Comparison of ENCODE assay signal across 13 cellular contexts in the genomic region with DNA sequence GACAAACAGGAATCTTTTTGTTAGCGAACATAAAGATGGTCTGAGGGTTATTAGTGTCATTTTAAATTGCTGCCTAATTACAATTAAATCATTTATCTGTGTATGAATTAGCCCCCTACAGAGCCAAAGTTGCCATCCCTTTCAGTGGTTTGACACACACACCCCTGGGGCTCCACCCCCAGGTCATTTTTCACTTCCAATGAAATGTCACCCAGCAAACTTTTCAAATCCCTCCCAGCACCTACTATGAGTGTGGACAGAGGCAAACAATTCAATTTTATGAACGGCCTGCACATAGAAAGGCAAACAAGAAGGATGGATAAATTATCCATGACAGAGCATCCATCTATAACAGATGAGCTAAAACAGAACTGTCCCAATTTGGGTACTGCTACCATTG. TPM values are rescaled to one million over a fixed set of nuclear protein-coding genes. Genes with fewer than 3 reads are reported as not detected.
DNase-seq lines count a peak whose midpoint lies in the region; ATAC-seq and TF ChIP-seq lines count a peak whose summit lies in the region.
"Had no signal": no experiment of that assay in that cellular context is flagged by ENCODE, and none has a peak within 500 bp of the region (broad histone marks: within the 10 kb centered on the region; RNA-seq: fewer than 3 reads in every experiment).

No MANE protein-coding gene starts in this region.

- H3K36me3 Mint-ChIP-seq in nephron progenitor cell (ENCODE audit: low read depth) = peaks cover 15% of the 10 kb centered on the region
- H3K36me3 Mint-ChIP-seq: stimulated activated effector memory CD8-positive, alpha-beta T cell treated with anti-CD3 and anti-CD28 coated beads, Interleukin-12 subunit alpha, Interleukin-12 subunit beta, amount 100 ng/mL, for 72 hours had no signal

- peaks cover 14% of the 10 kb centered on the region for H3K27me3 ChIP-seq in DND-41 (ENCODE audit: insufficient read depth, low read length, poor library complexity)
- no peaks in the 10 kb centered on the region for H3K27me3 ChIP-seq in HUES64 (ENCODE audit: insufficient read depth, low read length)
- no peaks in the 10 kb centered on the region for H3K27me3 ChIP-seq in dorsolateral prefrontal cortex

- DNase-seq in DND-41 = no peak
- no peak for DNase-seq in dorsolateral prefrontal cortex
- DNase-seq in nephron progenitor cell = no peak
- DNase-seq in GM19238 (ENCODE audit: insufficient read length, low spot score) = no peak
- DNase-seq in CD1c-positive myeloid dendritic cell (ENCODE audit: extremely low spot score) = no peak
- DNase-seq in NCI-H2081 treated with DMSO at 0.1 percent for 48 hours (lab: John Stamatoyannopoulos, UW) = no peak
- DNase-seq: COR-L47, islet precursor cell had no signal

- H3K36me3 ChIP-seq in DND-41 (ENCODE audit: insufficient read depth, low read length) (no peaks in the 10 kb centered on the region; the same call in 1 of the 2 replicates), HUES64 (ENCODE audit: insufficient read depth, low read length) (peaks cover 8% of the 10 kb centered on the region)
- H3K36me3 ChIP-seq: neutrophil had no signal

- peak overlapping the region; percentile 26 for H3K27ac Mint-ChIP-seq in nephron progenitor cell
- H3K27ac Mint-ChIP-seq: stimulated activated effector memory CD8-positive, alpha-beta T cell treated with anti-CD3 and anti-CD28 coated beads, Interleukin-12 subunit alpha, Interleukin-12 subunit beta, amount 100 ng/mL, for 72 hours had no signal

- H3K4me3 Mint-ChIP-seq in nephron progenitor cell = peak overlapping the region; percentile 88
- H3K4me3 Mint-ChIP-seq: stimulated activated effector memory CD8-positive, alpha-beta T cell treated with anti-CD3 and anti-CD28 coated beads, Interleukin-12 subunit alpha, Interleukin-12 subunit beta, amount 100 ng/mL, for 72 hours had no signal

- intact Hi-C loops in dorsolateral prefrontal cortex (cut with DNase I) = no loop called here

- H3K27ac ChIP-seq in DND-41 (ENCODE audit: low read length) = no peak overlapping the region
- no peak overlapping the region for H3K27ac ChIP-seq in HUES64 (ENCODE audit: low read depth, low read length)
- H3K27ac ChIP-seq in dorsolateral prefrontal cortex = no peak overlapping the region
- H3K27ac ChIP-seq: neutrophil had no signal

- H3K9me3 Mint-ChIP-seq in nephron progenitor cell = no peaks in the 10 kb centered on the region
- H3K9me3 Mint-ChIP-seq: stimulated activated effector memory CD8-positive, alpha-beta T cell treated with anti-CD3 and anti-CD28 coated beads, Interleukin-12 subunit alpha, Interleukin-12 subunit beta, amount 100 ng/mL, for 72 hours had no signal

- H3K4me2 ChIP-seq in DND-41 (ENCODE audit: insufficient read depth, low read length) = peak overlapping the region; percentile 89

- no peak for ATAC-seq in DND-41 (ENCODE audit: insufficient read depth, low read depth)
- ATAC-seq in HG03159 (IDR thresholded peaks at IDR 0.05; ENCODE audit: unreplicated experiment) = no peak
- ATAC-seq: GM12878; stimulated activated effector memory CD8-positive, alpha-beta T cell treated with anti-CD3 and anti-CD28 coated beads, Interleukin-12 subunit alpha, Interleukin-12 subunit beta, amount 100 ng/mL, for 72 hours had no signal

- H3K79me2 ChIP-seq in DND-41 (ENCODE audit: insufficient read depth, low read length) = peaks cover 73% of the 10 kb centered on the region

- WGBS in HUES64 = 47% methylated on average over 1 of the region's 2 CpGs

- H3K4me1 ChIP-seq in DND-41 (ENCODE audit: insufficient read depth, low read length) (peaks cover 25% of the 10 kb centered on the region), HUES64 (ENCODE audit: insufficient read depth, low read length) (peaks cover 34% of the 10 kb centered on the region)

- H4K20me1 ChIP-seq in DND-41 (ENCODE audit: insufficient read depth, low read length) = peaks cover 38% of the 10 kb centered on the region

- H3K9me3 ChIP-seq in DND-41 (ENCODE audit: insufficient read depth, low read length, severe bottlenecking) = no peaks in the 10 kb centered on the region
- H3K9me3 ChIP-seq in HUES64 (ENCODE audit: insufficient read depth, low read depth, low read length) = no peaks in the 10 kb centered on the region
- H3K9me3 ChIP-seq: neutrophil had no signal

- H3K9ac ChIP-seq in DND-41 (ENCODE audit: low read depth, low read length) (peak overlapping the region; percentile 97; the same call in 1 of the 2 replicates), HUES64 (ENCODE audit: low read depth, low read length) (no peak overlapping the region)

- H2AFZ ChIP-seq in DND-41 (ENCODE audit: low read depth, low read length) = no peak overlapping the region

- no peaks in the 10 kb centered on the region for H3K27me3 Mint-ChIP-seq in nephron progenitor cell (ENCODE audit: low read depth, poor library complexity)

- peaks cover 43% of the 10 kb centered on the region for H3K4me1 Mint-ChIP-seq in nephron progenitor cell

- H3K4me3 ChIP-seq in DND-41 (ENCODE audit: low read depth in 1 of 2, low read length in 2 of 2) (peak overlapping the region in 1 of 2 experiments; percentile 98; a peak in 2 of 4 replicates), HUES64 (ENCODE audit: low read length) (peak overlapping the region; percentile 93), dorsolateral prefrontal cortex (peak overlapping the region in 41 of 59 donors; percentile 73 to 98 (median 92))
- H3K4me3 ChIP-seq: GM12878 had no signal

- TF ChIP-seq CTCF in DND-41 (IDR thresholded peaks at IDR 0.05; ENCODE audit: borderline replicate concordance, extremely low read depth, low read length, poor library complexity, severe bottlenecking) (no peak), dorsolateral prefrontal cortex (IDR thresholded peaks at IDR 0.05 in 54 of 56, conservative IDR thresholded peaks at IDR 0.05 in 2 of 56; ENCODE audit: low read depth in 1 of 56, partially characterized antibody in 56 of 56) (no peak), nephron progenitor cell (IDR thresholded peaks at IDR 0.05) (no peak)

RNA-seq across cellular contexts. Expression of gene MYH10, which starts 2.4 kb away (rescaled TPM):
- 130 TPM for polyA plus RNA-seq in HUES64 (2013, experiment 1 of 2)
- 135 TPM for polyA plus RNA-seq in HUES64 (2013, experiment 2 of 2)
- 100 to 1,000 TPM in 108 of 120 experiments, 10 to 100 TPM in 12; 56.0 to 204 (median 131) TPM for total RNA-seq in dorsolateral prefrontal cortex
